ENCODE assay signal across 16 cellular contexts in the genomic region with DNA sequence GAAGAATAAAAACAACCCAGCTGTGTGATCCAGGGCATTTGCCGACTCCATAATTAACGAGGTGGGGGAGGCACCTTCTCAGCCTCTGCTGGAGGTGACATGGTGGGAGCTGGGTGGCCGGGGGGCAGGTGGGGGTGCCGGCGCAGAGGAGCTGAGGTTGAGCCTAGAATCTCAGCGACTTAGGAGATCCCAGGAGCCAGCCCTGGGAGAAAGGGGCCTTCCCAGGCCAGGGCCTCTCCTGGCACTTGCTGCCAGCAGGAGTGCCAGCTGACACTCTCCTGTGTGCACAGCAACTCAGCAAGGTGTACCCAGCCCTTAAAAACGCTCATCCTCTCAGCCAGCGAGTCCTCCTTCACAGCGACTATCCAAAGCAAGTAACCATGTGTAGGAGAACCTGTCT.
DNase-seq lines count a peak whose midpoint lies in the region; ATAC-seq and TF ChIP-seq lines count a peak whose summit lies in the region.
"Had no signal": no experiment of that assay in that cellular context is flagged by ENCODE, and none has a peak within 500 bp of the region (broad histone marks: within the 10 kb centered on the region; RNA-seq: fewer than 3 reads in every experiment).

No MANE protein-coding gene starts in this region.

- H3K4me3 ChIP-seq in suprapubic skin = no peak overlapping the region
- H3K4me3 ChIP-seq: BLaER1, HAP-1 had no signal

- TF ChIP-seq CTCF in suprapubic skin (IDR thresholded peaks at IDR 0.05) = no peak

- no peak overlapping the region for H3K27ac Mint-ChIP-seq in activated T-helper 17 cell treated with anti-CD3 and anti-CD28 coated beads, Interleukin-2, amount 50 U/mL, for 72 hours
- H3K27ac Mint-ChIP-seq: IgD-negative memory B cell had no signal

- no peaks in the 10 kb centered on the region for H3K4me1 ChIP-seq in suprapubic skin
- H3K4me1 ChIP-seq: BLaER1, HAP-1 had no signal

- no peaks in the 10 kb centered on the region for H3K4me1 Mint-ChIP-seq in activated T-helper 17 cell treated with anti-CD3 and anti-CD28 coated beads, Interleukin-2, amount 50 U/mL, for 72 hours
- H3K4me1 Mint-ChIP-seq: CD4-positive, CD25-positive, alpha-beta regulatory T cell; IgD-negative memory B cell had no signal

- no peaks in the 10 kb centered on the region for H3K9me3 ChIP-seq in suprapubic skin

- TF ChIP-seq EP300 in suprapubic skin (IDR thresholded peaks at IDR 0.05) = no peak

- WGBS in suprapubic skin = 88% methylated on average over 8 of the region's 9 CpGs

- ATAC-seq in GM18907 (IDR thresholded peaks at IDR 0.05; ENCODE audit: unreplicated experiment) = no peak
- no peak for ATAC-seq in activated T-helper 17 cell treated with anti-CD3 and anti-CD28 coated beads, Interleukin-2, amount 50 U/mL, for 72 hours (replicated peaks)

- TF ChIP-seq POLR2A in suprapubic skin (IDR thresholded peaks at IDR 0.05) = no peak

- H3K27me3 ChIP-seq in suprapubic skin = peaks cover 9% of the 10 kb centered on the region
- H3K27me3 ChIP-seq: BLaER1 had no signal

- H3K27me3 Mint-ChIP-seq in activated T-helper 17 cell treated with anti-CD3 and anti-CD28 coated beads, Interleukin-2, amount 50 U/mL, for 72 hours = peaks cover 15% of the 10 kb centered on the region
- H3K27me3 Mint-ChIP-seq: CD4-positive, CD25-positive, alpha-beta regulatory T cell; IgD-negative memory B cell had no signal

- no peaks in the 10 kb centered on the region for H3K36me3 ChIP-seq in suprapubic skin
- H3K36me3 ChIP-seq: BLaER1, HAP-1 had no signal

- H3K9me3 Mint-ChIP-seq in activated T-helper 17 cell treated with anti-CD3 and anti-CD28 coated beads, Interleukin-2, amount 50 U/mL, for 72 hours = no peaks in the 10 kb centered on the region

- no peak overlapping the region for H3K27ac ChIP-seq in suprapubic skin
- H3K27ac ChIP-seq: 22Rv1, BLaER1 had no signal

- no peaks in the 10 kb centered on the region for H3K36me3 Mint-ChIP-seq in activated T-helper 17 cell treated with anti-CD3 and anti-CD28 coated beads, Interleukin-2, amount 50 U/mL, for 72 hours (ENCODE audit: low read depth)
- H3K36me3 Mint-ChIP-seq: CD4-positive, CD25-positive, alpha-beta regulatory T cell; IgD-negative memory B cell had no signal

- H3K4me3 Mint-ChIP-seq in activated T-helper 17 cell treated with anti-CD3 and anti-CD28 coated beads, Interleukin-2, amount 50 U/mL, for 72 hours = no peak overlapping the region
- H3K4me3 Mint-ChIP-seq: IgD-negative memory B cell had no signal

- DNase-seq in activated effector memory CD4-positive, alpha-beta T cell treated with anti-CD3 and anti-CD28 coated beads, Interleukin-2, amount 50 U/mL, for 16 hours = peak; percentile 33
- no peak for DNase-seq in activated effector memory CD4-positive, alpha-beta T cell treated with Interleukin-2 at 50 U/mL for 16 hours
- DNase-seq in mesenteric fat pad (ENCODE audit: low spot score) (peak; percentile 55), suprapubic skin (ENCODE audit: low spot score in 2 of 2) (peak; percentile 17 to 45), SKM-1 treated with dmso at 0.1 percent for 144 hours (lab: John Stamatoyannopoulos, UW; ENCODE audit: unreplicated experiment) (no peak)
- DNase-seq: AML-193; Calu3; CD4-positive, CD25-positive, alpha-beta regulatory T cell; DMS 273 treated with DMSO at 0.1 percent for 48 hours; GOT3 had no signal

Comparison
In these comparisons a context has a peak if more than half of its experiments do, and no peak if none do; other contexts are left out.
1. DNase-seq: peak in activated effector memory CD4-positive, alpha-beta T cell treated with anti-CD3 and anti-CD28 coated beads, Interleukin-2, amount 50 U/mL, for 16 hours (single experiment), mesenteric fat pad (single experiment) and suprapubic skin (2 of 2); none in activated effector memory CD4-positive, alpha-beta T cell treated with Interleukin-2 at 50 U/mL for 16 hours (single experiment) and SKM-1 treated with dmso at 0.1 percent for 144 hours (single experiment).